ENCODE assay signal across 31 cellular contexts in the genomic region with DNA sequence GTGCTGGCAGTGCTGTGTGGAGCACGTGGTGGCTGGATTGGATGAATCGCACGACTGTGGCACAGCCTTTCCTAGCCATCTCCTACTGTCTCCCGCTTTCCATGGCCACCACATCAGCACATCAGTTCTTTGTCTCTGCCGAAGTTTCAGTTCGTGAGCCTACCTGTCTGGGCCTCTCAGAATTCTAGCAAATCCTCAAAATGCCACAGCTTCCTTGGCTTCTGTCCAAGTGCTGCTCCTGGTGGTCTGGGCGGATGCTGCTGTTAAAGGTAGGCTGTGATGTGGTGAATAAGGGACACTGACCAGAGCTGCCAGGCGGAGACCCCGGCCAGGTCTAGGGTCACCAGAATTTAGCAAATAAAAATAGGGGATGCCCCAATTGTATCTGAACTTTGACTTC.
"Had no signal": no experiment of that assay in that cellular context is flagged by ENCODE, and none has a peak within 500 bp of the region (broad histone marks: within the 10 kb centered on the region; RNA-seq: fewer than 3 reads in every experiment).

No MANE protein-coding gene starts in this region.

- H3K4me3 ChIP-seq: ascending aorta, cardiac muscle cell, PC-9, SK-N-MC had no signal

- H2AFZ ChIP-seq: PC-9 had no signal

- H3K27ac Mint-ChIP-seq: activated CD4-positive, alpha-beta T cell treated with anti-CD3 and anti-CD28 coated beads for 36 hours; activated CD8-positive, alpha-beta T cell treated with anti-CD3 and anti-CD28 coated beads, Interleukin-2, amount 10 ng/mL, durations not matched to agents 7 days and 5 days; activated naive CD4-positive, alpha-beta T cell treated with anti-CD3 and anti-CD28 coated beads, Interleukin-2, amount 50 U/mL, for 24 hours; activated naive CD8-positive, alpha-beta T cell treated with anti-CD3 and anti-CD28 coated beads, Interleukin-2, amount 10 ng/mL, durations not matched to agents 7 days and 5 days; activated T-cell treated with anti-CD3 and anti-CD28 coated beads, Interleukin-2, amount 50 U/mL, for 24 hours; activated T-helper 2 cell treated with anti-CD3 and anti-CD28 coated beads, Interferon-gamma antibody, Interleukin-2, Interleukin-4, amounts not matched to agents 10 μg/mL and 5 μg/mL and 100 μg/mL, durations not matched to agents 14 hours and 24 hours and 36 hours had no signal

- H3K27ac ChIP-seq: ascending aorta, cardiac muscle cell, PC-9, SK-N-MC had no signal

- DNase-seq: activated CD4-positive, alpha-beta T cell treated with anti-CD3 and anti-CD28 coated beads for 36 hours; activated CD4-positive, alpha-beta T cell treated with anti-CD3 and anti-CD28 coated beads, Interleukin-2, amount 10 ng/mL, durations not matched to agents 7 days and 5 days; activated CD4-positive, alpha-beta T cell treated with anti-CD3 and anti-CD28 coated beads, Interleukin-2, amount 50 U/mL, for 48 hours; activated CD8-positive, alpha-beta T cell treated with anti-CD3 and anti-CD28 coated beads, Interleukin-2, amount 10 ng/mL, durations not matched to agents 7 days and 5 days; activated gamma-delta T cell; activated naive CD4-positive, alpha-beta T cell treated with Interleukin-2 at 50 U/mL for 16 hours; activated naive CD8-positive, alpha-beta T cell treated with anti-CD3 and anti-CD28 coated beads, Interleukin-2, amount 10 ng/mL, durations not matched to agents 7 days and 5 days; activated T-cell treated with anti-CD3 and anti-CD28 coated beads, Interleukin-2, amount 50 U/mL, for 24 hours; Karpas-422; KBM-7; NCI-H1105 treated with DMSO at 0.1 percent for 48 hours; NCI-H1436; NCI-H1694; NCI-H1930; NCI-H2081 treated with DMSO at 0.1 percent for 48 hours; NCI-H2171 treated with DMSO at 0.1 percent for 48 hours; NCI-H2227 treated with DMSO at 0.1 percent for 48 hours; NCI-H446; NCI-H510A treated with DMSO at 0.1 percent for 48 hours; NCI-H526 treated with DMSO at 0.1 percent for 48 hours; NCI-H774; NK-92 treated with Interleukin-12 subunit alpha and Interleukin-12 subunit beta, amount 100 ng/mL, for 24 hours; PC-9; Right ventricle myocardium superior; T1000 had no signal

- H3K27me3 ChIP-seq: ascending aorta, cardiac muscle cell had no signal

- H3K9me3 ChIP-seq: ascending aorta had no signal

- H3K4me2 ChIP-seq: PC-9 had no signal

- ATAC-seq: activated CD4-positive, alpha-beta T cell treated with anti-CD3 and anti-CD28 coated beads for 36 hours; activated CD4-positive, CD25-positive, alpha-beta regulatory T cell treated with anti-CD3 and anti-CD28 coated beads, Interleukin-2, amount 50 U/mL, for 24 hours; activated CD8-positive, alpha-beta T cell treated with anti-CD3 and anti-CD28 coated beads, Interleukin-2, amount 10 ng/mL, durations not matched to agents 7 days and 5 days had no signal

- H3K9me3 Mint-ChIP-seq: activated naive CD4-positive, alpha-beta T cell treated with anti-CD3 and anti-CD28 coated beads, Interleukin-2, amount 50 U/mL, for 24 hours; activated T-cell treated with anti-CD3 and anti-CD28 coated beads, Interleukin-2, amount 50 U/mL, for 24 hours; activated T-helper 2 cell treated with anti-CD3 and anti-CD28 coated beads, Interferon-gamma antibody, Interleukin-2, Interleukin-4, amounts not matched to agents 10 μg/mL and 5 μg/mL and 100 μg/mL, durations not matched to agents 14 hours and 24 hours and 36 hours had no signal

- H3K4me1 ChIP-seq: ascending aorta had no signal

- H3K4me1 Mint-ChIP-seq: activated CD4-positive, alpha-beta T cell treated with anti-CD3 and anti-CD28 coated beads, Interleukin-2, amount 10 ng/mL, durations not matched to agents 7 days and 5 days; activated naive CD4-positive, alpha-beta T cell treated with anti-CD3 and anti-CD28 coated beads, Interleukin-2, amount 50 U/mL, for 24 hours; activated naive CD8-positive, alpha-beta T cell treated with anti-CD3 and anti-CD28 coated beads, Interleukin-2, amount 10 ng/mL, durations not matched to agents 7 days and 5 days had no signal

- H3K36me3 ChIP-seq: ascending aorta, cardiac muscle cell had no signal

- H3K27me3 Mint-ChIP-seq: activated CD4-positive, alpha-beta T cell treated with anti-CD3 and anti-CD28 coated beads, Interleukin-2, amount 10 ng/mL, durations not matched to agents 7 days and 5 days; activated naive CD4-positive, alpha-beta T cell treated with anti-CD3 and anti-CD28 coated beads, Interleukin-2, amount 50 U/mL, for 24 hours had no signal

- H3K4me3 Mint-ChIP-seq: activated CD4-positive, alpha-beta T cell treated with anti-CD3 and anti-CD28 coated beads for 36 hours; activated CD4-positive, alpha-beta T cell treated with anti-CD3 and anti-CD28 coated beads, Interleukin-2, amount 10 ng/mL, durations not matched to agents 7 days and 5 days; activated CD8-positive, alpha-beta T cell treated with anti-CD3 and anti-CD28 coated beads, Interleukin-2, amount 10 ng/mL, durations not matched to agents 7 days and 5 days; activated naive CD4-positive, alpha-beta T cell treated with anti-CD3 and anti-CD28 coated beads, Interleukin-2, amount 50 U/mL, for 24 hours; activated naive CD8-positive, alpha-beta T cell treated with anti-CD3 and anti-CD28 coated beads, Interleukin-2, amount 10 ng/mL, durations not matched to agents 7 days and 5 days; activated T-cell treated with anti-CD3 and anti-CD28 coated beads, Interleukin-2, amount 50 U/mL, for 24 hours had no signal

- H3K36me3 Mint-ChIP-seq: activated naive CD4-positive, alpha-beta T cell treated with anti-CD3 and anti-CD28 coated beads, Interleukin-2, amount 50 U/mL, for 24 hours; activated naive CD8-positive, alpha-beta T cell treated with anti-CD3 and anti-CD28 coated beads, Interleukin-2, amount 10 ng/mL, durations not matched to agents 7 days and 5 days had no signal
